Comparison of ENCODE assay signal across 19 cellular contexts in genomic region chr20:57043669-57044268, GRCh38.
"Had no signal": no experiment of that assay in that cellular context is flagged by ENCODE, and none has a peak within 500 bp of the region (broad histone marks: within the 10 kb centered on the region; RNA-seq: fewer than 3 reads in every experiment).

No MANE protein-coding gene starts in this region.

- H3K4me3 ChIP-seq: coronary artery, gastroesophageal sphincter, lower lobe of right lung, smooth muscle cell, testis, upper lobe of left lung had no signal

- H3K27me3 ChIP-seq: testis, upper lobe of left lung had no signal

- H3K27ac ChIP-seq: coronary artery, gastroesophageal sphincter, lower lobe of right lung, testis, upper lobe of left lung had no signal

- FAIRE-seq: islet of Langerhans had no signal

- H3K4me2 ChIP-seq: smooth muscle cell had no signal

- H3K4me1 ChIP-seq: lower lobe of right lung, testis, upper lobe of left lung had no signal

- DNase-seq: activated CD4-positive, alpha-beta memory T cell treated with anti-CD3 and anti-CD28 coated beads, Interleukin-2, amount 10 ng/mL, durations not matched to agents 7 days and 5 days; activated CD4-positive, alpha-beta T cell treated with anti-CD3 and anti-CD28 coated beads, Interleukin-2, amount 10 ng/mL, durations not matched to agents 24 days and 14 days; activated effector memory CD4-positive, alpha-beta T cell treated with anti-CD3 and anti-CD28 coated beads, Interleukin-2, amount 50 U/mL, for 16 hours; activated naive CD4-positive, alpha-beta T cell treated with anti-CD3 and anti-CD28 coated beads, Interleukin-2, amount 10 ng/mL, durations not matched to agents 7 days and 5 days; cerebellar nuclear complex; endodermal cell; left cardiac atrium; lower lobe of right lung; natural killer cell; retina; stimulated activated CD4-positive, alpha-beta T cell treated with anti-CD3 and anti-CD28 coated beads, Interleukin-15, amount 100 ng/mL, for 24 hours; testis; upper lobe of left lung had no signal

- H3K9me3 ChIP-seq: gastroesophageal sphincter, lower lobe of right lung, testis, upper lobe of left lung had no signal

- H3K36me3 ChIP-seq: gastroesophageal sphincter, lower lobe of right lung, upper lobe of left lung had no signal

- ATAC-seq: activated CD4-positive, CD25-positive, alpha-beta regulatory T cell treated with anti-CD3 and anti-CD28 coated beads, Interleukin-2, amount 50 U/mL, for 24 hours; gastroesophageal sphincter; left cardiac atrium; lower lobe of right lung; natural killer cell; stimulated activated memory B cell treated with anti-CD40 and anti-IgM and Interleukin-4, amounts not matched to agents 10 μg/mL and 1 μg/mL and 100 μg/mL, for 72 hours had no signal
